ENCODE assay signal across 14 cellular contexts in the genomic region with DNA sequence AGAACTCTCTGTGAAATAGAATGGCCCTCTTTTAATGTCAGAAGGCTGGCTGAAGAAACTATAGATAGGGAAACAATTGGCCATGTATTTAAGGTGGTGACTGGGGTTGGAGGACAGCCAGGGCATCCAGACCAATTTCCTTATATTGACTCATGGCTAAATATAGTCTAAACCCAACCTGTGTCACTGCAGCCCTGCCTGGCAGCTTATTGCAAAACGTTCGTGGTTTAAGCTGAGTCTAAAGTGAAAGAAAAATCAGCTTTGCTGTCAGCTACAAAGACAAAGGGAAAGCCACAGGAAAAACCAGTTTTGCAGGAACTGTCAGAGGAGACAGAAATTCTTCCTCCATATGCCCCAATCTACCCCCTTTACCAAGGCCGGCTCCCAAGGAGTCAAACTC.
DNase-seq lines count a peak whose midpoint lies in the region; ATAC-seq, FAIRE-seq and TF ChIP-seq lines count a peak whose summit lies in the region.
"Had no signal": no experiment of that assay in that cellular context is flagged by ENCODE, and none has a peak within 500 bp of the region (broad histone marks: within the 10 kb centered on the region; RNA-seq: fewer than 3 reads in every experiment).

No MANE protein-coding gene starts in this region.

- 21 to 29% methylated on average over 2 to 3 of the region's 3 CpGs for WGBS in esophagus squamous epithelium, 2 donors

- no peaks in the 10 kb centered on the region for H3K27me3 ChIP-seq in MG63
- H3K27me3 ChIP-seq in lower lobe of right lung (ENCODE audit: low read depth) = no peaks in the 10 kb centered on the region
- no peaks in the 10 kb centered on the region for H3K27me3 ChIP-seq in esophagus squamous epithelium

- TF ChIP-seq CTCF in lower lobe of right lung (IDR thresholded peaks at IDR 0.05) (no peak), esophagus squamous epithelium (IDR thresholded peaks at IDR 0.05) (no peak)

- intact Hi-C loops in lower lobe of right lung (cut with DNase I) = no loop called here
- intact Hi-C loops in esophagus squamous epithelium (cut with DNase I) = no loop called here

- H3K27ac ChIP-seq in lower lobe of right lung = no peak overlapping the region
- H3K27ac ChIP-seq in esophagus squamous epithelium = peak overlapping the region in 1 of 4 donors; percentile 30

- H3K36me3 ChIP-seq in MG63 (no peaks in the 10 kb centered on the region), lower lobe of right lung (no peaks in the 10 kb centered on the region), esophagus squamous epithelium (no peaks in the 10 kb centered on the region)
- H3K36me3 ChIP-seq: HAP-1 had no signal

- H3K4me3 ChIP-seq in MG63 (no peak overlapping the region), lower lobe of right lung (no peak overlapping the region), esophagus squamous epithelium (no peak overlapping the region)
- H3K4me3 ChIP-seq: HAP-1 had no signal

- no peak for TF ChIP-seq POLR2A in esophagus squamous epithelium (IDR thresholded peaks at IDR 0.05)

- no peaks in the 10 kb centered on the region for H3K9me3 ChIP-seq in MG63
- H3K9me3 ChIP-seq in lower lobe of right lung = peaks cover 52% of the 10 kb centered on the region
- H3K9me3 ChIP-seq in esophagus squamous epithelium = peaks cover 0 to 57% (median 35%) of the 10 kb centered on the region in 3 donors

- H3K4me1 ChIP-seq in lower lobe of right lung (no peaks in the 10 kb centered on the region), esophagus squamous epithelium (no peaks in the 10 kb centered on the region)
- H3K4me1 ChIP-seq: HAP-1 had no signal

- peak; percentile 22 for DNase-seq in EL
- DNase-seq in MG63 = peak; percentile 43
- peak; percentile 13 for DNase-seq in UCSD-AML1 (lab: John Stamatoyannopoulos, UW; ENCODE audit: unreplicated experiment)
- peak; percentile 44 for DNase-seq in lower lobe of right lung
- no peak for DNase-seq in frontal cortex (ENCODE audit: low spot score in 2 of 2)
- DNase-seq in esophagus squamous epithelium (lab: John Stamatoyannopoulos, UW) = no peak
- DNase-seq: CD8-positive, alpha-beta memory T cell; cerebellar nuclear complex; posterior cingulate gyrus had no signal

- no peak for FAIRE-seq in frontal cortex (lab: Jason Lieb, UNC)

- ATAC-seq in lower lobe of right lung = no peak
- ATAC-seq in HG02973 (IDR thresholded peaks at IDR 0.05; ENCODE audit: unreplicated experiment) = no peak
- ATAC-seq in GM21423 (IDR thresholded peaks at IDR 0.05; ENCODE audit: unreplicated experiment) = no peak
- ATAC-seq: Panc1, WTC11 had no signal

Comparison
In these comparisons a context has a peak if more than half of its experiments do, and no peak if none do; other contexts are left out.
1. DNase-seq: peak in EL (single experiment), MG63 (single experiment), UCSD-AML1 (single experiment) and lower lobe of right lung (single experiment); none in frontal cortex (0 of 2) and esophagus squamous epithelium (single experiment).